26 cellular contexts compared by ENCODE assay signal in the genomic region with DNA sequence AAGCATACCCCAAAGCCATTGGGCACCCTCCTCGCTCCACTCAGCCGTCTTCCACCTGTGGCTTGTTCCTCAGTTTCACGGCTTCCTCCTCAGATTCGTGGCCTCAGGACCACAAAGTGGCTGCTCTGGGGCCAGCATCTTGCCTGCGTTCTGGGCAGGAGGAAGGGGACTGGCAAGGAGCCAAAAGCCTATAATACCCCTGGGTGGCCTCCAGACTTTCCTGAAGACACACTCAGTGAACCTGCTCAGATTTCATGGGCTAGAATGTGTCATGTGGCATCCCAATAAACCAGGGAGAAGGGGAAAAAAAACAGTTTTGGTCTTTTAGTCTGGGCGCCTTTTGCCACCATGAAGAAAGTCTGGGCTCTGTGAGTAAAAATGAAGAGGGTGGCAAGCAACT.
DNase-seq lines count a peak whose midpoint lies in the region; ATAC-seq, FAIRE-seq and TF ChIP-seq lines count a peak whose summit lies in the region.
"Had no signal": no experiment of that assay in that cellular context is flagged by ENCODE, and none has a peak within 500 bp of the region (broad histone marks: within the 10 kb centered on the region; RNA-seq: fewer than 3 reads in every experiment).

No MANE protein-coding gene starts in this region.

- H3K9me3 Mint-ChIP-seq in endothelial cell (ENCODE audit: unreplicated experiment) (no peaks in the 10 kb centered on the region), neural crest cell (no peaks in the 10 kb centered on the region)
- H3K9me3 Mint-ChIP-seq in activated CD4-positive, alpha-beta T cell treated with anti-CD3 and anti-CD28 coated beads for 36 hours (ENCODE audit: low read depth) = no peaks in the 10 kb centered on the region
- H3K9me3 Mint-ChIP-seq: activated CD4-positive, alpha-beta T cell treated with anti-CD3 and anti-CD28 coated beads, Interleukin-2, amount 10 ng/mL, durations not matched to agents 7 days and 5 days; activated naive CD8-positive, alpha-beta T cell treated with anti-CD3 and anti-CD28 coated beads for 36 hours; activated T-helper 17 cell treated with anti-CD3 and anti-CD28 coated beads, Interleukin-2, amount 50 U/mL, for 72 hours; stimulated activated naive CD8-positive, alpha-beta T cell treated with anti-CD3 and anti-CD28 coated beads, Interleukin-15, Interleukin-2, amounts not matched to agents 100 ng/mL and 50 ng/mL, for 24 hours; T-helper 2 cell treated with Interferon-gamma antibody and Interleukin-4, amounts not matched to agents 5 μg/mL and 100 μg/mL, for 36 hours had no signal

- peaks cover 20% of the 10 kb centered on the region for H3K27me3 Mint-ChIP-seq in endothelial cell (ENCODE audit: unreplicated experiment)
- H3K27me3 Mint-ChIP-seq in neural crest cell (ENCODE audit: low read depth) = no peaks in the 10 kb centered on the region
- peaks cover 48% of the 10 kb centered on the region for H3K27me3 Mint-ChIP-seq in activated CD4-positive, alpha-beta T cell treated with anti-CD3 and anti-CD28 coated beads for 36 hours

- H3K27ac ChIP-seq in heart right ventricle (peak overlapping the region; percentile 55 to 90 (median 83)), tibial nerve (peak overlapping the region; percentile 57 to 90 (median 82))
- H3K27ac ChIP-seq: A549, GM23248, VCaP had no signal

- peaks cover 0 to 69% (median 0%) of the 10 kb centered on the region in 7 donors for H3K27me3 ChIP-seq in heart right ventricle
- peaks cover 0 to 11% of the 10 kb centered on the region in 2 donors for H3K27me3 ChIP-seq in tibial nerve
- H3K27me3 ChIP-seq: BE2C had no signal

- ATAC-seq in heart right ventricle = no peak
- no peak for ATAC-seq in left cardiac atrium
- no peak for ATAC-seq in activated CD4-positive, alpha-beta T cell treated with anti-CD3 and anti-CD28 coated beads for 36 hours
- ATAC-seq: activated CD8-positive, alpha-beta memory T cell treated with anti-CD3 and anti-CD28 coated beads, Interleukin-2, amount 10 ng/mL, durations not matched to agents 7 days and 5 days; activated T-helper 17 cell treated with anti-CD3 and anti-CD28 coated beads, Interleukin-2, amount 50 U/mL, for 72 hours had no signal

- H3K4me1 Mint-ChIP-seq in endothelial cell (ENCODE audit: unreplicated experiment) (peaks cover 58% of the 10 kb centered on the region), neural crest cell (peaks cover 80% of the 10 kb centered on the region)
- no peaks in the 10 kb centered on the region for H3K4me1 Mint-ChIP-seq in activated CD4-positive, alpha-beta T cell treated with anti-CD3 and anti-CD28 coated beads for 36 hours
- H3K4me1 Mint-ChIP-seq: activated CD4-positive, alpha-beta T cell treated with anti-CD3 and anti-CD28 coated beads, Interleukin-2, amount 10 ng/mL, durations not matched to agents 7 days and 5 days; activated CD8-positive, alpha-beta memory T cell treated with anti-CD3 and anti-CD28 coated beads, Interleukin-2, amount 10 ng/mL, durations not matched to agents 7 days and 5 days; activated naive CD8-positive, alpha-beta T cell treated with anti-CD3 and anti-CD28 coated beads for 36 hours; activated T-helper 17 cell treated with anti-CD3 and anti-CD28 coated beads, Interleukin-2, amount 50 U/mL, for 72 hours had no signal

- WGBS in heart right ventricle, 2 donors = 89% methylated on average over 6 of the region's 6 CpGs
- WGBS in tibial nerve, 2 donors = 67 to 80% methylated on average over 6 of the region's 6 CpGs

- DNase-seq in heart right ventricle (no peak), left cardiac atrium (no peak), endothelial cell (ENCODE audit: low spot score) (no peak), neural crest cell (ENCODE audit: low read depth, low spot score) (no peak), tibial nerve (ENCODE audit: low spot score in 2 of 2) (no peak), GM19239 (ENCODE audit: insufficient read length, low spot score) (no peak), foreskin fibroblast (no peak)
- DNase-seq in activated CD4-positive, alpha-beta T cell treated with anti-CD3 and anti-CD28 coated beads for 36 hours = no peak
- DNase-seq: activated CD4-positive, alpha-beta T cell treated with anti-CD3 and anti-CD28 coated beads, Interleukin-2, amount 10 ng/mL, durations not matched to agents 7 days and 5 days; activated CD8-positive, alpha-beta memory T cell treated with anti-CD3 and anti-CD28 coated beads, Interleukin-2, amount 10 ng/mL, durations not matched to agents 7 days and 5 days; activated naive CD8-positive, alpha-beta T cell treated with anti-CD3 and anti-CD28 coated beads for 36 hours; BE2C; COR-L47; DND-41; effector CD8-positive, alpha-beta T cell; GM23248; kidney glomerular epithelial cell; NCI-H1092 treated with DMSO at 0.1 percent for 48 hours; NCI-H2029 treated with DMSO at 0.1 percent for 48 hours; stimulated activated CD4-positive, alpha-beta T cell treated with anti-CD3 and anti-CD28 coated beads, Interleukin-4, amount 100 ng/mL, for 24 hours had no signal

- H3K27ac Mint-ChIP-seq in endothelial cell (ENCODE audit: unreplicated experiment) (peak overlapping the region; percentile 97), neural crest cell (ENCODE audit: unreplicated experiment) (peak overlapping the region; percentile 99)
- no peak overlapping the region for H3K27ac Mint-ChIP-seq in activated CD4-positive, alpha-beta T cell treated with anti-CD3 and anti-CD28 coated beads for 36 hours
- H3K27ac Mint-ChIP-seq: activated CD4-positive, alpha-beta T cell treated with anti-CD3 and anti-CD28 coated beads, Interleukin-2, amount 10 ng/mL, durations not matched to agents 7 days and 5 days; activated CD8-positive, alpha-beta memory T cell treated with anti-CD3 and anti-CD28 coated beads, Interleukin-2, amount 10 ng/mL, durations not matched to agents 7 days and 5 days; activated naive CD8-positive, alpha-beta T cell treated with anti-CD3 and anti-CD28 coated beads for 36 hours; activated T-helper 17 cell treated with anti-CD3 and anti-CD28 coated beads, Interleukin-2, amount 50 U/mL, for 72 hours; stimulated activated naive CD8-positive, alpha-beta T cell treated with anti-CD3 and anti-CD28 coated beads, Interleukin-15, Interleukin-2, amounts not matched to agents 100 ng/mL and 50 ng/mL, for 24 hours; T-helper 2 cell treated with Interferon-gamma antibody and Interleukin-4, amounts not matched to agents 5 μg/mL and 100 μg/mL, for 36 hours had no signal

- no peak for FAIRE-seq in GM19239 (lab: Jason Lieb, UNC)
- FAIRE-seq: A549, GM12892 had no signal

- H3K9me3 ChIP-seq in heart right ventricle = no peaks in the 10 kb centered on the region
- H3K9me3 ChIP-seq in tibial nerve = no peaks in the 10 kb centered on the region
- H3K9me3 ChIP-seq: A549, BE2C had no signal

- H3K4me1 ChIP-seq in heart right ventricle = peaks cover 10 to 41% (median 16%) of the 10 kb centered on the region in 9 donors
- H3K4me1 ChIP-seq in tibial nerve = peaks cover 0 to 29% (median 15%) of the 10 kb centered on the region in 4 donors
- H3K4me1 ChIP-seq: A549, BE2C had no signal

- POLR2A ChIA-PET in activated CD4-positive, alpha-beta T cell treated with anti-CD3 and anti-CD28 coated beads for 36 hours (lab: Charles Lee) = no interaction called here

- H3K36me3 ChIP-seq in heart right ventricle = no peaks in the 10 kb centered on the region
- H3K36me3 ChIP-seq in tibial nerve = no peaks in the 10 kb centered on the region
- H3K36me3 ChIP-seq: BE2C had no signal

- TF ChIP-seq CTCF in heart right ventricle (IDR thresholded peaks at IDR 0.05) (no peak), endothelial cell (IDR thresholded peaks at IDR 0.05; ENCODE audit: unreplicated experiment) (no peak), neural crest cell (conservative IDR thresholded peaks at IDR 0.05) (no peak), tibial nerve (IDR thresholded peaks at IDR 0.05) (no peak), foreskin fibroblast (IDR thresholded peaks at IDR 0.05; ENCODE audit: low read depth, low read length) (no peak)

- CTCF ChIA-PET in activated CD4-positive, alpha-beta T cell treated with anti-CD3 and anti-CD28 coated beads for 36 hours (lab: Charles Lee) = interaction anchor here (1.0 to 1.2 kb wide), 3 partner anchors 21 to 46 kb away, joined by 3 read pairs; no protein-coding TSS in a partner anchor

- H3K36me3 Mint-ChIP-seq in endothelial cell (ENCODE audit: low read depth, unreplicated experiment) = no peaks in the 10 kb centered on the region
- no peaks in the 10 kb centered on the region for H3K36me3 Mint-ChIP-seq in neural crest cell (ENCODE audit: low read depth)
- H3K36me3 Mint-ChIP-seq in activated CD4-positive, alpha-beta T cell treated with anti-CD3 and anti-CD28 coated beads for 36 hours (ENCODE audit: low read depth) = no peaks in the 10 kb centered on the region
- H3K36me3 Mint-ChIP-seq: activated CD8-positive, alpha-beta memory T cell treated with anti-CD3 and anti-CD28 coated beads, Interleukin-2, amount 10 ng/mL, durations not matched to agents 7 days and 5 days; activated naive CD8-positive, alpha-beta T cell treated with anti-CD3 and anti-CD28 coated beads for 36 hours had no signal

- no peak overlapping the region for H3K4me3 Mint-ChIP-seq in endothelial cell (ENCODE audit: unreplicated experiment)
- H3K4me3 Mint-ChIP-seq in neural crest cell = no peak overlapping the region
- no peak overlapping the region for H3K4me3 Mint-ChIP-seq in activated CD4-positive, alpha-beta T cell treated with anti-CD3 and anti-CD28 coated beads for 36 hours
- H3K4me3 Mint-ChIP-seq: activated CD4-positive, alpha-beta T cell treated with anti-CD3 and anti-CD28 coated beads, Interleukin-2, amount 10 ng/mL, durations not matched to agents 7 days and 5 days; activated CD8-positive, alpha-beta memory T cell treated with anti-CD3 and anti-CD28 coated beads, Interleukin-2, amount 10 ng/mL, durations not matched to agents 7 days and 5 days; activated naive CD8-positive, alpha-beta T cell treated with anti-CD3 and anti-CD28 coated beads for 36 hours; activated T-helper 17 cell treated with anti-CD3 and anti-CD28 coated beads, Interleukin-2, amount 50 U/mL, for 72 hours; stimulated activated naive CD8-positive, alpha-beta T cell treated with anti-CD3 and anti-CD28 coated beads, Interleukin-15, Interleukin-2, amounts not matched to agents 100 ng/mL and 50 ng/mL, for 24 hours; T-helper 2 cell treated with Interferon-gamma antibody and Interleukin-4, amounts not matched to agents 5 μg/mL and 100 μg/mL, for 36 hours had no signal

- H3K4me3 ChIP-seq in heart right ventricle = no peak overlapping the region
- H3K4me3 ChIP-seq in tibial nerve = no peak overlapping the region
- H3K4me3 ChIP-seq in foreskin fibroblast (ENCODE audit: low read depth in 1 of 2, low read length in 2 of 2) = no peak overlapping the region
- H3K4me3 ChIP-seq: A549, GM23248 had no signal

- TF ChIP-seq POLR2A in tibial nerve (IDR thresholded peaks at IDR 0.05) = no peak

- intact Hi-C loops in heart right ventricle (cut with DNase I) (loop anchor here in 3 of 10 donors (2.0 to 5.0 kb wide), 3 partner anchors 39 to 62 kb away; a partner anchor contains a TSS), left cardiac atrium (cut with DNase I) (no loop called here)
- intact Hi-C loops in activated CD4-positive, alpha-beta T cell treated with anti-CD3 and anti-CD28 coated beads for 36 hours (cut with DNase I, micrococcal nuclease) = no loop called here

- no peak for TF ChIP-seq EP300 in tibial nerve (IDR thresholded peaks at IDR 0.05)
